15 cellular contexts compared by ENCODE assay signal in genomic region chr1:166874464-166874863, GRCh38. TPM values are rescaled to one million over a fixed set of nuclear protein-coding genes. Genes with fewer than 3 reads are reported as not detected.
DNase-seq lines count a peak whose midpoint lies in the region; ATAC-seq and TF ChIP-seq lines count a peak whose summit lies in the region.
"Had no signal": no experiment of that assay in that cellular context is flagged by ENCODE, and none has a peak within 500 bp of the region (broad histone marks: within the 10 kb centered on the region; RNA-seq: fewer than 3 reads in every experiment).

No MANE protein-coding gene starts in this region.

- H3K27ac ChIP-seq in OCI-LY1 (ENCODE audit: low read depth, low read length, poor library complexity, severe bottlenecking), result no peak overlapping the region
- no peak overlapping the region for H3K27ac ChIP-seq in endodermal cell (ENCODE audit: low read depth, low read length)

- H3K9ac ChIP-seq in OCI-LY1 (ENCODE audit: low read length) (no peak overlapping the region), endodermal cell (ENCODE audit: extremely low read depth, low read length, poor library complexity, severe bottlenecking) (no peak overlapping the region)

- H3K36me3 ChIP-seq in OCI-LY1 (ENCODE audit: insufficient read depth, low read length) (peaks cover 13% of the 10 kb centered on the region), endodermal cell (ENCODE audit: control insufficient read depth, insufficient read depth, low read length) (peaks cover 6% of the 10 kb centered on the region)
- H3K36me3 ChIP-seq: sigmoid colon, upper lobe of left lung had no signal

- H3K4me2 ChIP-seq in OCI-LY1 (ENCODE audit: low read length), result peak overlapping the region; percentile 91

- H3K79me2 ChIP-seq in OCI-LY1 (ENCODE audit: insufficient read depth, low read length), result peaks cover 44% of the 10 kb centered on the region

- no peak for TF ChIP-seq CTCF in OCI-LY1 (IDR thresholded peaks at IDR 0.05; ENCODE audit: low read length)
- TF ChIP-seq CTCF in endodermal cell (conservative IDR thresholded peaks at IDR 0.05), result no peak

- H3K9me3 ChIP-seq in OCI-LY1 (ENCODE audit: low read length) (no peaks in the 10 kb centered on the region), endodermal cell (ENCODE audit: control insufficient read depth, low read length) (no peaks in the 10 kb centered on the region)
- H3K9me3 ChIP-seq: heart right ventricle, sigmoid colon, upper lobe of left lung had no signal

- H3K27ac Mint-ChIP-seq in activated naive CD4-positive, alpha-beta T cell treated with anti-CD3 and anti-CD28 coated beads, Interleukin-2, amount 50 U/mL, for 24 hours, result peak overlapping the region; percentile 46
- no peak overlapping the region for H3K27ac Mint-ChIP-seq in endodermal cell
- no peak overlapping the region for H3K27ac Mint-ChIP-seq in stimulated activated effector memory CD8-positive, alpha-beta T cell treated with anti-CD3 and anti-CD28 coated beads, Interleukin-12 subunit alpha, Interleukin-12 subunit beta, amount 100 ng/mL, for 72 hours

- peaks cover 1% of the 10 kb centered on the region for H3K36me3 Mint-ChIP-seq in activated naive CD4-positive, alpha-beta T cell treated with anti-CD3 and anti-CD28 coated beads, Interleukin-2, amount 50 U/mL, for 24 hours
- H3K36me3 Mint-ChIP-seq in endodermal cell (ENCODE audit: low read depth), result peaks cover 6% of the 10 kb centered on the region
- H3K36me3 Mint-ChIP-seq in stimulated activated effector memory CD8-positive, alpha-beta T cell treated with anti-CD3 and anti-CD28 coated beads, Interleukin-12 subunit alpha, Interleukin-12 subunit beta, amount 100 ng/mL, for 72 hours, result peaks cover 14% of the 10 kb centered on the region

- H3K27me3 ChIP-seq in OCI-LY1 (ENCODE audit: insufficient read depth, low read length), result no peaks in the 10 kb centered on the region
- H3K27me3 ChIP-seq in endodermal cell (ENCODE audit: control insufficient read depth, insufficient read depth, low read length, poor library complexity, severe bottlenecking), result no peaks in the 10 kb centered on the region
- H3K27me3 ChIP-seq: heart right ventricle, sigmoid colon, upper lobe of left lung had no signal

- peak overlapping the region; percentile 74 for H3K4me3 ChIP-seq in OCI-LY1 (ENCODE audit: low read depth, low read length, poor library complexity, severe bottlenecking)
- H3K4me3 ChIP-seq in endodermal cell (ENCODE audit: low read length), result peak overlapping the region; percentile 83

- H2AFZ ChIP-seq in OCI-LY1 (ENCODE audit: low read length), result no peak overlapping the region

- H3K9me2 ChIP-seq in OCI-LY1 (ENCODE audit: low read depth, low read length), result no peaks in the 10 kb centered on the region

- H3K4me1 Mint-ChIP-seq in activated naive CD4-positive, alpha-beta T cell treated with anti-CD3 and anti-CD28 coated beads, Interleukin-2, amount 50 U/mL, for 24 hours, result peaks cover 69% of the 10 kb centered on the region
- peaks cover 41% of the 10 kb centered on the region for H3K4me1 Mint-ChIP-seq in endodermal cell
- peaks cover 33% of the 10 kb centered on the region for H3K4me1 Mint-ChIP-seq in stimulated activated effector memory CD8-positive, alpha-beta T cell treated with anti-CD3 and anti-CD28 coated beads, Interleukin-12 subunit alpha, Interleukin-12 subunit beta, amount 100 ng/mL, for 72 hours

- WGBS in endodermal cell (ENCODE audit: insufficient coverage in 1 of 2, insufficient read length in 1 of 2), 2 experiments, result 87 to 94% methylated on average over 6 to 7 of the region's 8 CpGs

- no peaks in the 10 kb centered on the region for H3K9me3 Mint-ChIP-seq in activated naive CD4-positive, alpha-beta T cell treated with anti-CD3 and anti-CD28 coated beads, Interleukin-2, amount 50 U/mL, for 24 hours
- peaks cover 6% of the 10 kb centered on the region for H3K9me3 Mint-ChIP-seq in endodermal cell
- no peaks in the 10 kb centered on the region for H3K9me3 Mint-ChIP-seq in stimulated activated effector memory CD8-positive, alpha-beta T cell treated with anti-CD3 and anti-CD28 coated beads, Interleukin-12 subunit alpha, Interleukin-12 subunit beta, amount 100 ng/mL, for 72 hours

- no peaks in the 10 kb centered on the region for H3K27me3 Mint-ChIP-seq in activated naive CD4-positive, alpha-beta T cell treated with anti-CD3 and anti-CD28 coated beads, Interleukin-2, amount 50 U/mL, for 24 hours
- peaks cover 4% of the 10 kb centered on the region for H3K27me3 Mint-ChIP-seq in endodermal cell (ENCODE audit: insufficient read depth)

- no peak for DNase-seq in activated naive CD4-positive, alpha-beta T cell treated with anti-CD3 and anti-CD28 coated beads, Interleukin-2, amount 50 U/mL, for 16 hours
- DNase-seq in endodermal cell (no peak), T1000 (lab: John Stamatoyannopoulos, UW) (no peak)
- DNase-seq in stimulated activated effector memory CD8-positive, alpha-beta T cell treated with anti-CD3 and anti-CD28 coated beads, Interleukin-12 subunit alpha, Interleukin-12 subunit beta, amount 100 ng/mL, for 72 hours (ENCODE audit: low spot score in 2 of 2), result no peak
- DNase-seq: amygdala; C1 segment of cervical spinal cord; effector CD8-positive, alpha-beta T cell; heart right ventricle; NCI-H446 treated with DMSO at 0.1 percent for 48 hours; sigmoid colon; upper lobe of left lung had no signal

- H3K4me1 ChIP-seq in OCI-LY1 (ENCODE audit: insufficient read depth, low read length, severe bottlenecking) (peaks cover 31% of the 10 kb centered on the region), endodermal cell (ENCODE audit: control insufficient read depth, insufficient read depth, low read length) (no peaks in the 10 kb centered on the region)

- ATAC-seq in stimulated activated effector memory CD8-positive, alpha-beta T cell treated with anti-CD3 and anti-CD28 coated beads, Interleukin-12 subunit alpha, Interleukin-12 subunit beta, amount 100 ng/mL, for 72 hours, result no peak
- no peak for ATAC-seq in HG03196 (IDR thresholded peaks at IDR 0.05; ENCODE audit: unreplicated experiment)
- no peak for ATAC-seq in GM21423 (IDR thresholded peaks at IDR 0.05; ENCODE audit: unreplicated experiment)
- ATAC-seq: heart right ventricle had no signal

- no peaks in the 10 kb centered on the region for H3F3A ChIP-seq in OCI-LY1 (ENCODE audit: insufficient read depth, low read length)

- peak overlapping the region; percentile 96 for H3K4me3 Mint-ChIP-seq in activated naive CD4-positive, alpha-beta T cell treated with anti-CD3 and anti-CD28 coated beads, Interleukin-2, amount 50 U/mL, for 24 hours
- H3K4me3 Mint-ChIP-seq in endodermal cell, result peak overlapping the region; percentile 88
- peak overlapping the region; percentile 88 for H3K4me3 Mint-ChIP-seq in stimulated activated effector memory CD8-positive, alpha-beta T cell treated with anti-CD3 and anti-CD28 coated beads, Interleukin-12 subunit alpha, Interleukin-12 subunit beta, amount 100 ng/mL, for 72 hours

- H4K20me1 ChIP-seq in OCI-LY1 (ENCODE audit: insufficient read depth, low read length), result no peaks in the 10 kb centered on the region

RNA-seq across cellular contexts. Expression of gene TADA1, which starts 1.6 kb away (rescaled TPM):
- total RNA-seq in endodermal cell, result 10 to 100 TPM; 18.4 to 19.9 TPM
- polyA plus RNA-seq in endodermal cell (2013, experiment 1 of 2), result 32.6 TPM
- 31.5 TPM for polyA plus RNA-seq in endodermal cell (2013, experiment 2 of 2)

RNA-seq across cellular contexts. Expression of gene POGK, which starts 35.2 kb away (rescaled TPM):
- 10 to 100 TPM; 37.9 to 43.2 TPM for total RNA-seq in endodermal cell
- polyA plus RNA-seq in endodermal cell (2013, experiment 1 of 2), result 42.6 TPM
- 42.9 TPM for polyA plus RNA-seq in endodermal cell (2013, experiment 2 of 2)
